Comparison of ENCODE assay signal across 23 cellular contexts in the genomic region with DNA sequence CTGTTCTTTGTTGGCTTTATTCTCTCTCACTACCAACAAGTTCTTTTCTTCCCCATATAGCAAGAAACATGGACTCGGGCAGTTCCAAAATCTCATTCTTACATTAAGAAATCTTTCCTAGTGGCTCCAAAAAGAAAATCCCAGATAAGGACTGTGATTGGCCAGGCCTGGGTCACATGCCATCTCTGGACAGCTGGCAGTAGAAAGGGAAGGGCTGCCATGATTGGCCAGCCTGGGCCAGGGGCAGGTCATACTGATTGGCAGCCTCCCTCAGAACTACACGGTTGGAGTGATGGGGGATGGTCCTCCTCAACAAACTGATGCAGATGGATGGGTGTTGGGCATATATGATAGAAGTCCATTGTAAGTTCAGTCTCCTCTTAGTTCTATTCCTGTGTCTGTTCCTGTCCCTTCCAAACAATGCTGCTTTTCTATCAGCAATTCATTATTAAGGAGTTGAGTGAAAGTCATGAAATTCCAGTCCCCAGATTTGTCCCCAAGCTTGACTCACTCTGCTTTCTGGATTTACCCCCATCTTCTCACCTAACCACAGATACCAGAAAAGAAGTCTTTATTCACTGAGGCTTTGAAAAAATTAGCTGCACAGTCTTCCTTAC.
DNase-seq lines count a peak whose midpoint lies in the region; ATAC-seq, FAIRE-seq and TF ChIP-seq lines count a peak whose summit lies in the region.
"Had no signal": no experiment of that assay in that cellular context is flagged by ENCODE, and none has a peak within 500 bp of the region (broad histone marks: within the 10 kb centered on the region; RNA-seq: fewer than 3 reads in every experiment).

No MANE protein-coding gene starts in this region.

- H3K9me3 ChIP-seq in A549 (no peaks in the 10 kb centered on the region), endodermal cell (ENCODE audit: control insufficient read depth, low read length) (no peaks in the 10 kb centered on the region)
- H3K9me3 ChIP-seq: SJSA1 had no signal

- POLR2A ChIA-PET in A549 (lab: Yijun Ruan, JAX) = no interaction called here

- TF ChIP-seq EP300 in A549 (IDR thresholded peaks at IDR 0.05) = no peak

- no peak for TF ChIP-seq CTCF in A549 (IDR thresholded peaks at IDR 0.05)
- TF ChIP-seq CTCF in endodermal cell (conservative IDR thresholded peaks at IDR 0.05) = no peak
- TF ChIP-seq CTCF in neural crest cell (conservative IDR thresholded peaks at IDR 0.05) = no peak

- peak in 1 of 2 experiments; percentile 61; a peak in 2 of 6 replicates for ATAC-seq in A549
- no peak for ATAC-seq in left colon
- no peak for ATAC-seq in GM18519 (IDR thresholded peaks at IDR 0.05; ENCODE audit: low FRiP score, unreplicated experiment)
- ATAC-seq: Right ventricle myocardium inferior had no signal

- TF ChIP-seq POLR2A in A549 (IDR thresholded peaks at IDR 0.05; ENCODE audit: low read length) = no peak

- 70% methylated on average over 2 of the region's 2 CpGs for WGBS in A549 (ENCODE audit: missing lambda C conversion rate)
- WGBS in endodermal cell (ENCODE audit: insufficient coverage in 1 of 2, insufficient read length in 1 of 2), 2 experiments = 39% methylated on average over 2 of the region's 2 CpGs; no CpG with 5 or more reads in 1 of the 2 experiments

- no peak overlapping the region for H3K4me2 ChIP-seq in A549

- no peak for DNase-seq in A549 (ENCODE audit: low read depth in 1 of 2, low spot score in 1 of 2)
- peak; percentile 51 for DNase-seq in RPMI7951 (ENCODE audit: low read depth)
- DNase-seq in endodermal cell = peak; percentile 54
- no peak for DNase-seq in neural crest cell (ENCODE audit: low read depth, low spot score)
- no peak for DNase-seq in GM19239 (ENCODE audit: insufficient read length, low spot score)
- no peak for DNase-seq in OCI-M1 (lab: John Stamatoyannopoulos, UW)
- DNase-seq in left colon = no peak
- DNase-seq: CD8-positive, alpha-beta memory T cell; DMS79; HFFc6; NCI-H1105; NCI-H146; NCI-H2081; NCI-H2171 treated with DMSO at 0.1 percent for 48 hours; NCI-H524 treated with DMSO at 0.1 percent for 48 hours; NCI-H82 had no signal

- H3K27me3 Mint-ChIP-seq in endodermal cell (ENCODE audit: insufficient read depth) (no peaks in the 10 kb centered on the region), neural crest cell (ENCODE audit: low read depth) (no peaks in the 10 kb centered on the region)

- CTCF ChIA-PET in A549 (lab: Yijun Ruan, JAX) = interaction anchor here (1.1 kb wide), 1 partner anchor 69 kb away, joined by 4 read pairs; no protein-coding TSS in a partner anchor

- H3K4me1 Mint-ChIP-seq in endodermal cell (no peaks in the 10 kb centered on the region), neural crest cell (peaks cover 24% of the 10 kb centered on the region)

- H3K27ac ChIP-seq in A549 (no peak overlapping the region), endodermal cell (ENCODE audit: low read depth, low read length) (no peak overlapping the region)
- H3K27ac ChIP-seq: 22Rv1, C4-2B, SJSA1 had no signal

- peaks cover 5% of the 10 kb centered on the region for H3K36me3 Mint-ChIP-seq in endodermal cell (ENCODE audit: low read depth)
- H3K36me3 Mint-ChIP-seq in neural crest cell (ENCODE audit: low read depth) = peaks cover 15% of the 10 kb centered on the region

- H3K9me3 Mint-ChIP-seq in endodermal cell = no peaks in the 10 kb centered on the region
- H3K9me3 Mint-ChIP-seq in neural crest cell = peaks cover 22% of the 10 kb centered on the region
- H3K9me3 Mint-ChIP-seq: CD8-positive, alpha-beta memory T cell; HFFc6 had no signal

- H3K27me3 ChIP-seq in endodermal cell (ENCODE audit: control insufficient read depth, insufficient read depth, low read length, poor library complexity, severe bottlenecking) = no peaks in the 10 kb centered on the region
- H3K27me3 ChIP-seq: SJSA1 had no signal

- H3K4me3 Mint-ChIP-seq in endodermal cell (no peak overlapping the region), neural crest cell (peak overlapping the region; percentile 36)
- H3K4me3 Mint-ChIP-seq: CD8-positive, alpha-beta memory T cell; HFFc6 had no signal

- no peak overlapping the region for H3K9ac ChIP-seq in endodermal cell (ENCODE audit: extremely low read depth, low read length, poor library complexity, severe bottlenecking)

- FAIRE-seq in A549 (lab: Jason Lieb, UNC) (no peak), GM19239 (lab: Jason Lieb, UNC) (no peak)
- FAIRE-seq: H54, RCC 7860 had no signal

- H3K4me3 ChIP-seq in A549 (no peak overlapping the region), endodermal cell (ENCODE audit: low read length) (no peak overlapping the region)
- H3K4me3 ChIP-seq: SJSA1 had no signal

- H3K4me1 ChIP-seq in A549 (no peaks in the 10 kb centered on the region), endodermal cell (ENCODE audit: control insufficient read depth, insufficient read depth, low read length) (no peaks in the 10 kb centered on the region)

- H3K27ac Mint-ChIP-seq in endodermal cell (no peak overlapping the region), neural crest cell (ENCODE audit: unreplicated experiment) (peak overlapping the region; percentile 95)
- H3K27ac Mint-ChIP-seq: HFFc6 had no signal

- no peaks in the 10 kb centered on the region for H3K36me3 ChIP-seq in endodermal cell (ENCODE audit: control insufficient read depth, insufficient read depth, low read length)

- intact Hi-C loops in left colon (cut with DNase I, micrococcal nuclease) = no loop called here

- no peak for TF ChIP-seq RAD21 in A549 (conservative IDR thresholded peaks at IDR 0.05 in 1 of 2, IDR thresholded peaks at IDR 0.05 in 1 of 2)

TF ChIP-seq in A549, 52 proteins besides CTCF, POLR2A, EP300 and RAD21:
- no peak for TF ChIP-seq JUN (IDR thresholded peaks at IDR 0.05)
- peak; percentile 26; the same call in 1 of the 2 replicates for TF ChIP-seq USF2 (IDR thresholded peaks at IDR 0.05)

Comparison
In these comparisons a context has a peak if more than half of its experiments do, and no peak if none do; other contexts are left out.
1. DNase-seq: peak in RPMI7951 (single experiment) and endodermal cell (single experiment); none in A549 (0 of 2), neural crest cell (single experiment), GM19239 (single experiment), OCI-M1 (single experiment) and left colon (0 of 2).